Comparison of ENCODE assay signal across 1 cellular context in the genomic region with DNA sequence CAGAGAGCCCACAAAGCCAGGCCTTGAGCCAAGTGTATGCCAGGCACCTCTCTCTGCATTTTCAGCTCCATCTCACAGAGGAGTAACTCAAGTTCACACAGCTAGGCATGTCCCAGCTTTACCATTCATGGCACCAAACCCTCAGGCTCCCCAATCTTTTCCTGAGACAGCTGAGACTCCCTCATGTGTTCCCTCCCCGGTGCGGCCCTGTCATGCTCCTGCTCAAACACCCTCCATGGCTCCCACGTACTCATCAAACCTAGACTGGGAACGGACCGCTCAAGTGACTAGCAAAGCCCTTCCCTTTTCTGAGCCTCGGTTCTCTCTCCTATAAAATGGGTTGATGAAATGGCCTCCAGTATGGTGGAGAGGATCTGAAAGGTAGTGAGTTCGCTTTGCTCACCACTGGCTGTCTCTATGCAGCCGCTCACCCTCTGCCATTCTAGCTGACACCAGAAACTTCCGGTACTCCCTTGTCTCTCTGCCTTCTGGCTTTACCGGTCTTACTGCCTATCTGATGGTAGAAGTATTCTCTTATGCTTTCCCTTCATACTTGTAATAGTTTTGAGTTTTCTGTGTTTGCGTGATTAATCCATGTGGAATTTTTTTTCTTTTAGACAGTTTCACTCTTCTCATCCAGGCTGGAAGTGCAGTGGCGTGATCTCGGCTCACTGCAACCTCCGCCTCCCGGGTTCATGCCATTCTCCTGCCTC.
TF ChIP-seq lines count a peak whose summit lies in the region.

No MANE protein-coding gene starts in this region.

TF ChIP-seq in K562, 482 proteins besides CTCF, POLR2A, EP300 and RAD21 (continued from another document):
- TF ChIP-seq, protein P1, sequence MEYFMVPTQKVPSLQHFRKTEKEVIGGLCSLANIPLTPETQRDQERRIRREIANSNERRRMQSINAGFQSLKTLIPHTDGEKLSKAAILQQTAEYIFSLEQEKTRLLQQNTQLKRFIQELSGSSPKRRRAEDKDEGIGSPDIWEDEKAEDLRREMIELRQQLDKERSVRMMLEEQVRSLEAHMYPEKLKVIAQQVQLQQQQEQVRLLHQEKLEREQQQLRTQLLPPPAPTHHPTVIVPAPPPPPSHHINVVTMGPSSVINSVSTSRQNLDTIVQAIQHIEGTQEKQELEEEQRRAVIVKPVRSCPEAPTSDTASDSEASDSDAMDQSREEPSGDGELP (CRISPR knock-in tag; IDR thresholded peaks at IDR 0.05; ENCODE audit: borderline replicate concordance) = peak; percentile 77; the same call in 1 of the 2 replicates
- TF ChIP-seq SMAD4 (CRISPR knock-in tag; conservative IDR thresholded peaks at IDR 0.05) (0 out of 2 replicates have a peak, but pooled peaks have one; percentile 23), HDGF (IDR thresholded peaks at IDR 0.05) (peak; percentile 85), PTTG1 (tag; IDR thresholded peaks at IDR 0.05; ENCODE audit: low read depth) (no peak)
- TF ChIP-seq, protein P2, sequence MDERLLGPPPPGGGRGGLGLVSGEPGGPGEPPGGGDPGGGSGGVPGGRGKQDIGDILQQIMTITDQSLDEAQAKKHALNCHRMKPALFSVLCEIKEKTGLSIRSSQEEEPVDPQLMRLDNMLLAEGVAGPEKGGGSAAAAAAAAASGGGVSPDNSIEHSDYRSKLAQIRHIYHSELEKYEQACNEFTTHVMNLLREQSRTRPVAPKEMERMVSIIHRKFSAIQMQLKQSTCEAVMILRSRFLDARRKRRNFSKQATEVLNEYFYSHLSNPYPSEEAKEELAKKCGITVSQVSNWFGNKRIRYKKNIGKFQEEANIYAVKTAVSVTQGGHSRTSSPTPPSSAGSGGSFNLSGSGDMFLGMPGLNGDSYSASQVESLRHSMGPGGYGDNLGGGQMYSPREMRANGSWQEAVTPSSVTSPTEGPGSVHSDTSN (CRISPR knock-in tag; IDR thresholded peaks at IDR 0.05; ENCODE audit: low read depth) = no peak
- TF ChIP-seq, protein P2 (tag; conservative IDR thresholded peaks at IDR 0.05; ENCODE audit: low read depth) = no peak
